In the genomic region with DNA sequence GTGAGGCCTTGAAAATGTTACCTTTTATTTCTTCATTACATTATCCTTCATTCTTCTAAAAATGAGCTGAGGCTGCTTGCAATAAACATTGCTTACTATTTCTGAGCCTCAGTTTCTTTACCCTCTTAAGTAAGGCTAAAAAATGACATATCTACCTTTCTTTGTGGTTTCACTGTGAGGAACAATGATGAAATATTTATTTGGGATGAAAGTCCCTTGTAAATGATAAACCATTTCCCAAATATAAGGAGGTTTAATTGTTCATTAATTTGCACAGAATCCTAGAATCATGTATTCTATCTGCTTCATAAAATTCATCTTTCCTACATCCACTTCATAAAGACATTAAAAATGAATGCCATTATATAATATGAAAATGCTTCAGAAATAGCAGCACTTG, we compare ENCODE assay signal across 16 cellular contexts. TPM values are rescaled to one million over a fixed set of nuclear protein-coding genes. Genes with fewer than 3 reads are reported as not detected.
DNase-seq lines count a peak whose midpoint lies in the region; ATAC-seq lines count a peak whose summit lies in the region.
"Had no signal": no experiment of that assay in that cellular context is flagged by ENCODE, and none has a peak within 500 bp of the region (broad histone marks: within the 10 kb centered on the region; RNA-seq: fewer than 3 reads in every experiment).

No MANE protein-coding gene starts in this region.

- peak overlapping the region; percentile 55 for H3K4me3 Mint-ChIP-seq in activated naive CD4-positive, alpha-beta T cell treated with anti-CD3 and anti-CD28 coated beads, Interleukin-2, amount 10 ng/mL, durations not matched to agents 7 days and 5 days
- H3K4me3 Mint-ChIP-seq in CD8-positive, alpha-beta memory T cell: peak overlapping the region in 5 of 7 donors; percentile 33 to 70 (median 48)
- no peak overlapping the region for H3K4me3 Mint-ChIP-seq in activated T-helper 1 cell treated with anti-CD3 and anti-CD28 coated beads, Interleukin-12 subunit alpha, Interleukin-12 subunit beta, Interleukin-2, Interleukin-4 antibody, amounts not matched to agents 30 ng/mL and 10 ng/mL and 1 ng/mL, durations not matched to agents 14 hours and 24 hours and 36 hours

- POLR2A ChIA-PET in CD8-positive, alpha-beta memory T cell (lab: Charles Lee): interaction anchor here (1.1 kb wide), 1 partner anchor 22 kb away, joined by 3 read pairs; no protein-coding TSS in a partner anchor

- CTCF ChIA-PET in activated naive CD4-positive, alpha-beta T cell treated with anti-CD3 and anti-CD28 coated beads, Interleukin-2, amount 10 ng/mL, durations not matched to agents 7 days and 5 days (lab: Charles Lee): interaction anchor here (1.5 to 1.8 kb wide), 2 partner anchors 10 to 51 kb away, joined by 3 to 4 read pairs; no protein-coding TSS in a partner anchor
- CTCF ChIA-PET in CD8-positive, alpha-beta memory T cell (lab: Charles Lee): no interaction called here

- intact Hi-C loops in activated T-helper 1 cell treated with anti-CD3 and anti-CD28 coated beads, Interleukin-12 subunit alpha, Interleukin-12 subunit beta, Interleukin-2, Interleukin-4 antibody, amounts not matched to agents 30 ng/mL and 10 ng/mL and 1 ng/mL, durations not matched to agents 14 hours and 24 hours and 36 hours (cut with micrococcal nuclease): no loop called here

- no peaks in the 10 kb centered on the region for H3K27me3 Mint-ChIP-seq in activated naive CD4-positive, alpha-beta T cell treated with anti-CD3 and anti-CD28 coated beads, Interleukin-2, amount 10 ng/mL, durations not matched to agents 7 days and 5 days
- no peaks in the 10 kb centered on the region for H3K27me3 Mint-ChIP-seq in CD8-positive, alpha-beta memory T cell
- no peaks in the 10 kb centered on the region for H3K27me3 Mint-ChIP-seq in activated T-helper 1 cell treated with anti-CD3 and anti-CD28 coated beads, Interleukin-12 subunit alpha, Interleukin-12 subunit beta, Interleukin-2, Interleukin-4 antibody, amounts not matched to agents 30 ng/mL and 10 ng/mL and 1 ng/mL, durations not matched to agents 14 hours and 24 hours and 36 hours (ENCODE audit: insufficient read depth)

- peak; percentile 54 for ATAC-seq in left lobe of liver

- no peaks in the 10 kb centered on the region for H3K27me3 ChIP-seq in CD8-positive, alpha-beta memory T cell (ENCODE audit: insufficient read depth, low read length, poor library complexity, severe bottlenecking)

- no peaks in the 10 kb centered on the region for H3K9me3 ChIP-seq in CD8-positive, alpha-beta memory T cell (ENCODE audit: low read length)

- no peak overlapping the region for H3K27ac ChIP-seq in CD8-positive, alpha-beta memory T cell (ENCODE audit: low read depth, low read length)

- H3K27ac Mint-ChIP-seq in activated naive CD4-positive, alpha-beta T cell treated with anti-CD3 and anti-CD28 coated beads, Interleukin-2, amount 10 ng/mL, durations not matched to agents 7 days and 5 days: peak overlapping the region; percentile 73
- H3K27ac Mint-ChIP-seq in CD8-positive, alpha-beta memory T cell: peak overlapping the region in 7 of 8 donors; percentile 68 to 93 (median 79)
- peak overlapping the region; percentile 87 for H3K27ac Mint-ChIP-seq in activated T-helper 1 cell treated with anti-CD3 and anti-CD28 coated beads, Interleukin-12 subunit alpha, Interleukin-12 subunit beta, Interleukin-2, Interleukin-4 antibody, amounts not matched to agents 30 ng/mL and 10 ng/mL and 1 ng/mL, durations not matched to agents 14 hours and 24 hours and 36 hours

- no peak overlapping the region for H3K4me3 ChIP-seq in CD8-positive, alpha-beta memory T cell (ENCODE audit: low read length)

- DNase-seq in activated naive CD4-positive, alpha-beta T cell treated with anti-CD3 and anti-CD28 coated beads, Interleukin-2, amount 10 ng/mL, durations not matched to agents 7 days and 5 days: no peak
- DNase-seq in activated naive CD4-positive, alpha-beta T cell (lab: John Stamatoyannopoulos, UW): no peak
- no peak for DNase-seq in CD8-positive, alpha-beta memory T cell
- DNase-seq in activated T-helper 1 cell treated with anti-CD3 and anti-CD28 coated beads, Interleukin-12 subunit alpha, Interleukin-12 subunit beta, Interleukin-2, Interleukin-4 antibody, amounts not matched to agents 30 ng/mL and 10 ng/mL and 1 ng/mL, durations not matched to agents 14 hours and 24 hours and 36 hours (ENCODE audit: low spot score): no peak
- DNase-seq in left lobe of liver (ENCODE audit: low spot score) (no peak), Ammon's horn (ENCODE audit: low spot score) (no peak), NCI-H82 treated with DMSO at 0.1 percent for 48 hours (lab: John Stamatoyannopoulos, UW; ENCODE audit: unreplicated experiment) (no peak), HT-29 (ENCODE audit: low spot score) (no peak)
- DNase-seq: COR-L47, H7, IMR-90, Kasumi-1, NCI-H1417, NCI-H1930, NCI-H2171 treated with DMSO at 0.1 percent for 48 hours, SHP77 had no signal

- H3K36me3 Mint-ChIP-seq in activated naive CD4-positive, alpha-beta T cell treated with anti-CD3 and anti-CD28 coated beads, Interleukin-2, amount 10 ng/mL, durations not matched to agents 7 days and 5 days: peaks cover 90% of the 10 kb centered on the region
- peaks cover 7 to 98% (median 46%) of the 10 kb centered on the region in 3 donors for H3K36me3 Mint-ChIP-seq in CD8-positive, alpha-beta memory T cell
- peaks cover 72% of the 10 kb centered on the region for H3K36me3 Mint-ChIP-seq in activated T-helper 1 cell treated with anti-CD3 and anti-CD28 coated beads, Interleukin-12 subunit alpha, Interleukin-12 subunit beta, Interleukin-2, Interleukin-4 antibody, amounts not matched to agents 30 ng/mL and 10 ng/mL and 1 ng/mL, durations not matched to agents 14 hours and 24 hours and 36 hours (ENCODE audit: low read depth)

- H3K4me1 ChIP-seq in CD8-positive, alpha-beta memory T cell (ENCODE audit: insufficient read depth, low read length): peaks cover 77% of the 10 kb centered on the region

- H3K4me1 Mint-ChIP-seq in activated naive CD4-positive, alpha-beta T cell treated with anti-CD3 and anti-CD28 coated beads, Interleukin-2, amount 10 ng/mL, durations not matched to agents 7 days and 5 days: peaks cover 95% of the 10 kb centered on the region
- peaks cover 83 to 94% (median 90%) of the 10 kb centered on the region in 3 donors for H3K4me1 Mint-ChIP-seq in CD8-positive, alpha-beta memory T cell
- peaks cover 76% of the 10 kb centered on the region for H3K4me1 Mint-ChIP-seq in activated T-helper 1 cell treated with anti-CD3 and anti-CD28 coated beads, Interleukin-12 subunit alpha, Interleukin-12 subunit beta, Interleukin-2, Interleukin-4 antibody, amounts not matched to agents 30 ng/mL and 10 ng/mL and 1 ng/mL, durations not matched to agents 14 hours and 24 hours and 36 hours (ENCODE audit: low read depth)

- H3K36me3 ChIP-seq in CD8-positive, alpha-beta memory T cell (ENCODE audit: insufficient read depth, low read length): peaks cover 93% of the 10 kb centered on the region

- H3K9me3 Mint-ChIP-seq in activated naive CD4-positive, alpha-beta T cell treated with anti-CD3 and anti-CD28 coated beads, Interleukin-2, amount 10 ng/mL, durations not matched to agents 7 days and 5 days: peaks cover 2% of the 10 kb centered on the region
- peaks cover 0 to 1% (median 0%) of the 10 kb centered on the region in 5 donors for H3K9me3 Mint-ChIP-seq in CD8-positive, alpha-beta memory T cell
- H3K9me3 Mint-ChIP-seq in activated T-helper 1 cell treated with anti-CD3 and anti-CD28 coated beads, Interleukin-12 subunit alpha, Interleukin-12 subunit beta, Interleukin-2, Interleukin-4 antibody, amounts not matched to agents 30 ng/mL and 10 ng/mL and 1 ng/mL, durations not matched to agents 14 hours and 24 hours and 36 hours: peaks cover 3% of the 10 kb centered on the region

RNA-seq across cellular contexts. Expression of gene ZC3HAV1, which starts 27.9 kb away (rescaled TPM):
- total RNA-seq in CD8-positive, alpha-beta memory T cell: 10 to 100 TPM; 89.9 to 92.8 TPM
- polyA plus RNA-seq in CD8-positive, alpha-beta memory T cell: 153 TPM
- total RNA-seq in activated T-helper 1 cell treated with anti-CD3 and anti-CD28 coated beads, Interleukin-12 subunit alpha, Interleukin-12 subunit beta, Interleukin-2, Interleukin-4 antibody, amounts not matched to agents 30 ng/mL and 10 ng/mL and 1 ng/mL, durations not matched to agents 14 hours and 24 hours and 36 hours: 89.7 and 90.0 TPM in 2 replicates
- total RNA-seq in left lobe of liver: 16.8 TPM
- total RNA-seq in HT-29 (2014; rRNA removed; shearing (Covaris generic)): 35.9 and 38.2 TPM in 2 replicates

RNA-seq across cellular contexts. Expression of gene ZC3HAV1L, which starts 45.7 kb away (rescaled TPM):
- 10 to 100 TPM; 12.6 to 13.6 TPM for total RNA-seq in CD8-positive, alpha-beta memory T cell
- 1.1 TPM for polyA plus RNA-seq in CD8-positive, alpha-beta memory T cell
- 29.6 and 31.5 TPM in 2 replicates for total RNA-seq in activated T-helper 1 cell treated with anti-CD3 and anti-CD28 coated beads, Interleukin-12 subunit alpha, Interleukin-12 subunit beta, Interleukin-2, Interleukin-4 antibody, amounts not matched to agents 30 ng/mL and 10 ng/mL and 1 ng/mL, durations not matched to agents 14 hours and 24 hours and 36 hours
- total RNA-seq in left lobe of liver: 0.93 TPM
- total RNA-seq in HT-29 (2014; rRNA removed; shearing (Covaris generic)): 11.6 and 13.1 TPM in 2 replicates
